Comparison of ENCODE assay signal across 8 cellular contexts in the genomic region with DNA sequence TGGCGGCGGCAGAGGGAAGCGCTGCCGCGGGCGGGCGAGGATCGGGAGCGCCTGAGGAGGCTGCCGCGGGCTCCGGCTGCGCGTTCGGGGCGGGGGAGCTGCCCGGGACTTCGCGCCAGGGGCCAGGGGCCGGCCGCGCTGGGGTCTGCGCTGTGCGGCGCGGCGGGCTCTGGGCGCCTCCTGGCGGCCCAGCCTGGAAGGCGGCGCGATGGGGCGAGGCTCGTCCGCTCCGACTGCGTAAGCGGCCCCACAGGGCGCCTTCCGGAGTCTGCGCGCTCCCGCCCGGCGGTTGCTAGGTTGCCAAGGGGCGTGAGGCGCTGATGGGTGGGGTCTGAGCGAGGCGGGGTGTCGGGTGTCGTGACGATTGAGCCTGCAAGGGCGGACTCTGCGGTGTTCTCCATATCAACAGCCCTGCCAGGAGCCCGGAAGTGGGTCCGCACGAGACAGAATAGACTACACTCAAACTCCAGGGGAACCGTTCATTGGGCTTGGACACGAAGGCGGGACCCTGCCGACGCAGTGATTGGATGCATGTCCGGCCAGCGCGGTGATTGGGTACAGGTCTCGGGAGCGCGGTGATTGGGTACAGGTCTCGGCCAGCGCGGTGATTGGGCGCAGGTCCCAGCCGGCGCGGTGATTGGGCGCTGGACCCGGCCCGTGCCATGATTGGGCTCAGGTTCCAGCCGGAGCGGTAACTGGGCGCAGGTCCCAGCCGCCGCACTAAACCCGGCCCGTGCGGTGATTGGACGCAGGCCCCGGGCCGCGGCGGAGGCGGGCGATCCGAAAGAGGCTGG. TPM values are rescaled to one million over a fixed set of nuclear protein-coding genes. Genes with fewer than 3 reads are reported as not detected.
A peak's percentile ranks its signal among the peaks of the same experiment; 100 is the strongest.
DNase-seq lines count a peak whose midpoint lies in the region; ATAC-seq and TF ChIP-seq lines count a peak whose summit lies in the region.

A gene with protein sequence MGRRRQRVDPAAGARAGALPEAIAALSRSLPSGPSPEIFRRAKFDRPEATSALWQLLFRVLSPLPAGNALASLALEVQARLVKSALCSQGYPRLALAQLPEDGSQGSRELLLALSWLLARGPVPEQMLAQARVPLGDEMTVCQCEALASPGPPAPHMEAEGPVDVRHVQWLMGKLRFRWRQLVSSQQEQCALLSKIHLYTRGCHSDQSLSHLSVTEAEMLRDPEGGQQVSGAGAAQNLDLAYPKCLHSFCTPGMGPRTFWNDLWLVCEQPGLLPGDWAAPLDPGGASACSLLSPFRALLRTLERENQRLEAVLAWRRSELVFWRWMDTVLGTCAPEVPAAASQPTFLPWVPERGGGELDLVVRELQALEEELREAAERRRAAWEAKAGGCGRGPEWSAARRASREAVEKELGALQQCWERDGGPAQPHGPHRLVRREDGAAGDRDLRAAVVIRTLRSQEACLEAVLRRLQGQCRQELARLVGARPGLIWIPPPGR (plus strand): TSS at position 675 of the 794 bp plus-strand sequence. CDS start 130 bp downstream, outside the sequence.

- H3K9me3 ChIP-seq in spleen = no peaks in the 10 kb centered on the region

- peak within 1 kb of the TSS; percentile 68 to 97 (median 82) for H3K4me3 ChIP-seq in spleen

- TF ChIP-seq CTCF in spleen (IDR thresholded peaks at IDR 0.05 in 8 of 11, conservative IDR thresholded peaks at IDR 0.05 in 3 of 11) = peak; percentile 71 to 98 (median 95)

- no peaks in the 10 kb centered on the region for H3K9me3 Mint-ChIP-seq in central memory CD8-positive, alpha-beta T cell

- H3K36me3 Mint-ChIP-seq in central memory CD8-positive, alpha-beta T cell (ENCODE audit: insufficient read depth) = peaks cover 62% of the 10 kb centered on the region

- peak within 1 kb of the TSS; percentile 95 for H3K27ac Mint-ChIP-seq in central memory CD8-positive, alpha-beta T cell (ENCODE audit: low read depth)

- DNase-seq in AML-193 (lab: John Stamatoyannopoulos, UW) = peak; percentile 98 to 99
- peak; percentile 99 to 100 for DNase-seq in NCI-H446 (lab: John Stamatoyannopoulos, UW)
- DNase-seq in activated CD4-positive, CD25-positive, alpha-beta regulatory T cell treated with anti-CD3 and anti-CD28 coated beads, Interleukin-2, amount 50 U/mL, for 16 hours (ENCODE audit: low read depth, low spot score) = peak; percentile 98
- DNase-seq in central memory CD8-positive, alpha-beta T cell (ENCODE audit: low spot score in 2 of 2) = peak; percentile 96 to 99
- DNase-seq in inferior parietal cortex (ENCODE audit: extremely low spot score) = peak; percentile 99
- peak; percentile 100 for DNase-seq in spleen

- no peaks in the 10 kb centered on the region for H3K27me3 Mint-ChIP-seq in central memory CD8-positive, alpha-beta T cell

- intact Hi-C loops in spleen (cut with DNase I; ENCODE audit: low total_unique reads) = no loop called here

- peaks cover 0 to 24% (median 3%) of the 10 kb centered on the region in 7 donors for H3K27me3 ChIP-seq in spleen (replicated peaks in 1 of 7)

- peaks cover 0 to 19% (median 0%) of the 10 kb centered on the region in 6 donors for H3K36me3 ChIP-seq in spleen

- peak; percentile 66 for ATAC-seq in GM19035 (IDR thresholded peaks at IDR 0.05; ENCODE audit: unreplicated experiment)
- peak; percentile 73 for ATAC-seq in HG03354 (IDR thresholded peaks at IDR 0.05; ENCODE audit: poor library complexity, severe bottlenecking, unreplicated experiment)
- peak; percentile 66 for ATAC-seq in central memory CD8-positive, alpha-beta T cell (replicated peaks; ENCODE audit: extremely low read depth, poor library complexity, severe bottlenecking)

- peak in 1 of 3 donors; percentile 52 for TF ChIP-seq POLR2A in spleen (IDR thresholded peaks at IDR 0.05)

- 0 to 4% (median 0%) methylated on average over 9 to 94 of the region's 94 CpGs for WGBS in spleen, 5 donors

- peak within 1 kb of the TSS; percentile 86 to 95 (median 92) for H3K27ac ChIP-seq in spleen

- peaks cover 25% of the 10 kb centered on the region for H3K4me1 Mint-ChIP-seq in central memory CD8-positive, alpha-beta T cell

- H3K4me3 Mint-ChIP-seq in central memory CD8-positive, alpha-beta T cell = peak within 1 kb of the TSS; percentile 92

- H3K4me1 ChIP-seq in spleen = peaks cover 29 to 63% (median 56%) of the 10 kb centered on the region in 6 donors

RNA-seq across cellular contexts. Expression of the gene that starts here (rescaled TPM):
- total RNA-seq in spleen = 10 to 100 TPM in 4 of 7 donors, 1 to 10 TPM in 3; 5.3 to 17.7 (median 10.8) TPM
- 10 to 100 TPM; 18.4 to 31.5 (median 27.1) TPM for polyA plus RNA-seq in spleen

Comparison
In these comparisons a context has a peak if more than half of its experiments do, and no peak if none do; other contexts are left out.
1. Peak in every context shown above with its lines: DNase-seq, ATAC-seq, H3K4me3 ChIP-seq and H3K27ac ChIP-seq.